In the genomic region with DNA sequence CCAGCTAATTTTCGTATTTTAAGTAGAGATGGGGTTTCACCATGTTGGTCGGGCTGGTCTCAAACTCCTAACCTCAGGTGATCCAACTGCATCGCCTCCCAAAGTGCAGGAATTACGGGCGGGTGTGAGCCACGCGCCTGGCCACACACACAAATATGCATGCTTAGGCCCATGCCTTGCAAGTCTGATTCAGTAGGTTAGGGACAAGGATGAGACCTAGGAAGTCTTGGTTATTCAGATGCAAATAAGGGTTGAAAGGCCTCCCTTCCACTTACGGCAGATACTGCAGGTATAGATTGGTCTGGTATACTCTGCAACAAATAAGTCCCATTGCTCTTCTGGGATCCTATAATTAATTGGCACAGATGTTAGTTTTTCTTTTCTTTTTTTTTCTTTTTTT, we compare ENCODE assay signal across 19 cellular contexts. TPM values are rescaled to one million over a fixed set of nuclear protein-coding genes. Genes with fewer than 3 reads are reported as not detected.
DNase-seq lines count a peak whose midpoint lies in the region; ATAC-seq, FAIRE-seq and TF ChIP-seq lines count a peak whose summit lies in the region.
"Had no signal": no experiment of that assay in that cellular context is flagged by ENCODE, and none has a peak within 500 bp of the region (broad histone marks: within the 10 kb centered on the region; RNA-seq: fewer than 3 reads in every experiment).

No MANE protein-coding gene starts in this region.

- CTCF ChIA-PET in A549 (lab: Yijun Ruan, JAX) = no interaction called here

- H3K9me3 Mint-ChIP-seq in endodermal cell = no peaks in the 10 kb centered on the region
- H3K9me3 Mint-ChIP-seq: CD8-positive, alpha-beta memory T cell had no signal

- H3K4me1 ChIP-seq in A549 (peaks cover 37% of the 10 kb centered on the region), NT2/D1 (ENCODE audit: insufficient read depth, insufficient read length) (no peaks in the 10 kb centered on the region), endodermal cell (ENCODE audit: control insufficient read depth, insufficient read depth, low read length) (no peaks in the 10 kb centered on the region), prostate gland (replicated peaks) (no peaks in the 10 kb centered on the region)
- H3K4me1 ChIP-seq: Caco-2 had no signal

- no peak for FAIRE-seq in A549 (lab: Jason Lieb, UNC)
- FAIRE-seq: G401.6, GM12891, H1 had no signal

- no peak for ATAC-seq in A549
- ATAC-seq: HCT116 had no signal

- intact Hi-C loops in prostate gland (cut with DNase I) = no loop called here

- TF ChIP-seq RAD21 in A549 (conservative IDR thresholded peaks at IDR 0.05 in 1 of 2, IDR thresholded peaks at IDR 0.05 in 1 of 2) = no peak

- no peak overlapping the region for H3K27ac Mint-ChIP-seq in endodermal cell
- H3K27ac Mint-ChIP-seq: CD8-positive, alpha-beta memory T cell had no signal

- no peak for TF ChIP-seq EP300 in A549 (IDR thresholded peaks at IDR 0.05)

- H3K36me3 ChIP-seq in NT2/D1 (ENCODE audit: insufficient read depth, insufficient read length, low read length) (no peaks in the 10 kb centered on the region), endodermal cell (ENCODE audit: control insufficient read depth, insufficient read depth, low read length) (no peaks in the 10 kb centered on the region), prostate gland (no peaks in the 10 kb centered on the region)
- H3K36me3 ChIP-seq: BLaER1 had no signal

- H3K9ac ChIP-seq in NT2/D1 (ENCODE audit: insufficient read length, low read depth) (no peak overlapping the region), endodermal cell (ENCODE audit: extremely low read depth, low read length, poor library complexity, severe bottlenecking) (no peak overlapping the region)
- H3K9ac ChIP-seq: BLaER1 had no signal

- H3K36me3 Mint-ChIP-seq in endodermal cell (ENCODE audit: low read depth) = no peaks in the 10 kb centered on the region

- no peak for TF ChIP-seq CTCF in A549 (IDR thresholded peaks at IDR 0.05)
- TF ChIP-seq CTCF in endodermal cell (conservative IDR thresholded peaks at IDR 0.05) = no peak
- TF ChIP-seq CTCF in prostate gland (IDR thresholded peaks at IDR 0.05) = no peak

- H3K27ac ChIP-seq in A549 (peak overlapping the region; percentile 72 to 80; a peak in 5 of 6 replicates), endodermal cell (ENCODE audit: low read depth, low read length) (no peak overlapping the region), prostate gland (no peak overlapping the region)
- H3K27ac ChIP-seq: 22Rv1, BLaER1, HL-60 had no signal

- H3K9me3 ChIP-seq in A549 (no peaks in the 10 kb centered on the region), NT2/D1 (ENCODE audit: insufficient read depth, low read length) (no peaks in the 10 kb centered on the region), endodermal cell (ENCODE audit: control insufficient read depth, low read length) (no peaks in the 10 kb centered on the region), prostate gland (no peaks in the 10 kb centered on the region)
- H3K9me3 ChIP-seq: BLaER1, Caco-2 had no signal

- POLR2A ChIA-PET in A549 (lab: Yijun Ruan, JAX) = no interaction called here

- no peak overlapping the region for H3K4me3 ChIP-seq in A549
- H3K4me3 ChIP-seq in NT2/D1 (ENCODE audit: insufficient read length, low read depth) = no peak overlapping the region
- no peak overlapping the region for H3K4me3 ChIP-seq in endodermal cell (ENCODE audit: low read length)
- no peak overlapping the region for H3K4me3 ChIP-seq in prostate gland
- H3K4me3 ChIP-seq: BLaER1 had no signal

- no peak overlapping the region; the same call in 2 of the 3 replicates for H3K4me2 ChIP-seq in A549
- H3K4me2 ChIP-seq: BLaER1 had no signal

- DNase-seq in A549 (ENCODE audit: low read depth in 1 of 2, low spot score in 1 of 2) = no peak
- DNase-seq in NT2/D1 (ENCODE audit: low read depth, low spot score) = peak; percentile 67
- DNase-seq in endodermal cell = peak; percentile 75
- peak; percentile 54 for DNase-seq in iPS-NIHi11 (ENCODE audit: low spot score)
- DNase-seq in globus pallidus (ENCODE audit: low spot score) = no peak
- no peak for DNase-seq in prostate gland (ENCODE audit: low spot score)
- DNase-seq in EL = no peak
- no peak for DNase-seq in stimulated activated CD8-positive, alpha-beta memory T cell treated with anti-CD3 and anti-CD28 coated beads, Interleukin-4, amount 100 ng/mL, for 48 hours
- DNase-seq: AML-193; Caco-2; CD8-positive, alpha-beta memory T cell; DMS53 had no signal

- H3K4me3 Mint-ChIP-seq in endodermal cell = no peak overlapping the region
- H3K4me3 Mint-ChIP-seq: CD8-positive, alpha-beta memory T cell had no signal

- H3K27me3 ChIP-seq in NT2/D1 (ENCODE audit: insufficient read depth, insufficient read length) = peaks cover 4% of the 10 kb centered on the region
- H3K27me3 ChIP-seq in endodermal cell (ENCODE audit: control insufficient read depth, insufficient read depth, low read length, poor library complexity, severe bottlenecking) = no peaks in the 10 kb centered on the region
- no peaks in the 10 kb centered on the region for H3K27me3 ChIP-seq in prostate gland (replicated peaks; ENCODE audit: insufficient read depth)
- H3K27me3 ChIP-seq: BLaER1 had no signal

- WGBS in A549 (ENCODE audit: missing lambda C conversion rate) = 95% methylated on average over 8 of the region's 8 CpGs
- WGBS in endodermal cell (ENCODE audit: insufficient coverage in 1 of 2, insufficient read length in 1 of 2), 2 experiments = 87 to 90% methylated on average over 5 to 8 of the region's 8 CpGs
- WGBS in prostate gland = 93% methylated on average over 8 of the region's 8 CpGs

- TF ChIP-seq POLR2A in A549 (IDR thresholded peaks at IDR 0.05; ENCODE audit: low read length) (no peak), prostate gland (IDR thresholded peaks at IDR 0.05) (no peak)

- H3K27me3 Mint-ChIP-seq in endodermal cell (ENCODE audit: insufficient read depth) = no peaks in the 10 kb centered on the region

- H3K4me1 Mint-ChIP-seq in endodermal cell = peaks cover 13% of the 10 kb centered on the region
- H3K4me1 Mint-ChIP-seq: CD8-positive, alpha-beta memory T cell had no signal

TF ChIP-seq in A549, 52 proteins besides CTCF, POLR2A, EP300 and RAD21:
- TF ChIP-seq PHF8 (IDR thresholded peaks at IDR 0.05; ENCODE audit: borderline replicate concordance, low read depth) (no peak), FOSL2 (IDR thresholded peaks at IDR 0.05) (no peak), FOSL2 (CRISPR knock-in tag; IDR thresholded peaks at IDR 0.05) (no peak), HEYL (CRISPR knock-in tag; IDR thresholded peaks at IDR 0.05) (no peak), TFCP2L1 (CRISPR knock-in tag; IDR thresholded peaks at IDR 0.05) (no peak), POLR2AphosphoS2 (conservative IDR thresholded peaks at IDR 0.05; ENCODE audit: low read length) (no peak), ATOH8 (CRISPR knock-in tag; IDR thresholded peaks at IDR 0.05; ENCODE audit: low read depth) (no peak), JUN (IDR thresholded peaks at IDR 0.05) (no peak), KDM5A (IDR thresholded peaks at IDR 0.05) (no peak), HDAC2 (IDR thresholded peaks at IDR 0.05) (no peak), HOXA7 (CRISPR knock-in tag; IDR thresholded peaks at IDR 0.05) (no peak), CBX8 (IDR thresholded peaks at IDR 0.05) (no peak), FOXS1 (CRISPR knock-in tag; IDR thresholded peaks at IDR 0.05) (no peak), SMC3 (IDR thresholded peaks at IDR 0.05) (no peak)
- TF ChIP-seq, protein P1, sequence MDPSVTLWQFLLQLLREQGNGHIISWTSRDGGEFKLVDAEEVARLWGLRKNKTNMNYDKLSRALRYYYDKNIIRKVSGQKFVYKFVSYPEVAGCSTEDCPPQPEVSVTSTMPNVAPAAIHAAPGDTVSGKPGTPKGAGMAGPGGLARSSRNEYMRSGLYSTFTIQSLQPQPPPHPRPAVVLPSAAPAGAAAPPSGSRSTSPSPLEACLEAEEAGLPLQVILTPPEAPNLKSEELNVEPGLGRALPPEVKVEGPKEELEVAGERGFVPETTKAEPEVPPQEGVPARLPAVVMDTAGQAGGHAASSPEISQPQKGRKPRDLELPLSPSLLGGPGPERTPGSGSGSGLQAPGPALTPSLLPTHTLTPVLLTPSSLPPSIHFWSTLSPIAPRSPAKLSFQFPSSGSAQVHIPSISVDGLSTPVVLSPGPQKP (IDR thresholded peaks at IDR 0.05; ENCODE audit: low read depth, low read length) = no peak

RNA-seq across cellular contexts. Expression of gene TXNRD1, which starts 32.9 kb away (rescaled TPM):
- polyA plus RNA-seq in A549 (2011; rRNA removed) = 1,230 and 1,348 TPM in 2 replicates
- 1,014 and 1,157 TPM in 2 replicates for polyA plus RNA-seq in A549 (2012; cell fraction: cytosol; rRNA removed)
- polyA plus RNA-seq in A549 (2012; cell fraction: nucleus; rRNA removed) = 1,072 and 1,429 TPM in 2 replicates
- 820 to 990 TPM (median 899 TPM) in 3 replicates for polyA plus RNA-seq in A549 (2017; fragmentation: RNase III; extraction: RNeasy Plus Mini Kit Qiagen cat#74134 plus additional on column Dnase treatment)
- polyA minus RNA-seq in A549 (2011; rRNA and poly(A)+ RNA removed) = 1,720 and 1,870 TPM in 2 replicates
- total RNA-seq in endodermal cell = 100 to 1,000 TPM in 1 of 2 donors, 10 to 100 TPM in 1; 83.4 to 144 TPM
- 65.8 TPM for polyA plus RNA-seq in endodermal cell (2013, experiment 1 of 2)
- polyA plus RNA-seq in endodermal cell (2013, experiment 2 of 2) = 59.8 TPM
- total RNA-seq in prostate gland = 100 to 1,000 TPM in 1 of 2 donors, 10 to 100 TPM in 1; 87.6 to 115 TPM

RNA-seq across cellular contexts. Expression of gene EID3, which starts 55.1 kb away (rescaled TPM):
- 9.3 and 12.2 TPM in 2 replicates for polyA plus RNA-seq in A549 (2011; rRNA removed)
- 7.2 and 10.3 TPM in 2 replicates for polyA plus RNA-seq in A549 (2012; cell fraction: cytosol; rRNA removed)
- 50.2 and 53.0 TPM in 2 replicates for polyA plus RNA-seq in A549 (2012; cell fraction: nucleus; rRNA removed)
- polyA plus RNA-seq in A549 (2017; fragmentation: RNase III; extraction: RNeasy Plus Mini Kit Qiagen cat#74134 plus additional on column Dnase treatment) = 6.8 to 7.5 TPM (median 6.9 TPM) in 3 replicates
- 20.7 and 22.7 TPM in 2 replicates for polyA minus RNA-seq in A549 (2011; rRNA and poly(A)+ RNA removed)
- total RNA-seq in endodermal cell = 1 to 10 TPM; 3.7 to 4.6 TPM
- polyA plus RNA-seq in endodermal cell (2013, experiment 1 of 2) = 0.39 TPM
- 0.37 TPM for polyA plus RNA-seq in endodermal cell (2013, experiment 2 of 2)
- 10 to 100 TPM in 1 of 2 donors, 1 to 10 TPM in 1; 8.6 to 18.1 TPM for total RNA-seq in prostate gland

Comparison
In these comparisons a context has a peak if more than half of its experiments do, and no peak if none do; other contexts are left out.
1. DNase-seq: peak in NT2/D1 (single experiment), endodermal cell (single experiment) and iPS-NIHi11 (single experiment); none in A549 (0 of 2), globus pallidus (single experiment), prostate gland (single experiment), EL (single experiment) and stimulated activated CD8-positive, alpha-beta memory T cell treated with anti-CD3 and anti-CD28 coated beads, Interleukin-4, amount 100 ng/mL, for 48 hours (single experiment).
2. H3K27ac ChIP-seq: peak in A549 (2 of 2); none in endodermal cell (single experiment) and prostate gland (0 of 2).